Comparison of ENCODE assay signal across 23 cellular contexts in the genomic region with DNA sequence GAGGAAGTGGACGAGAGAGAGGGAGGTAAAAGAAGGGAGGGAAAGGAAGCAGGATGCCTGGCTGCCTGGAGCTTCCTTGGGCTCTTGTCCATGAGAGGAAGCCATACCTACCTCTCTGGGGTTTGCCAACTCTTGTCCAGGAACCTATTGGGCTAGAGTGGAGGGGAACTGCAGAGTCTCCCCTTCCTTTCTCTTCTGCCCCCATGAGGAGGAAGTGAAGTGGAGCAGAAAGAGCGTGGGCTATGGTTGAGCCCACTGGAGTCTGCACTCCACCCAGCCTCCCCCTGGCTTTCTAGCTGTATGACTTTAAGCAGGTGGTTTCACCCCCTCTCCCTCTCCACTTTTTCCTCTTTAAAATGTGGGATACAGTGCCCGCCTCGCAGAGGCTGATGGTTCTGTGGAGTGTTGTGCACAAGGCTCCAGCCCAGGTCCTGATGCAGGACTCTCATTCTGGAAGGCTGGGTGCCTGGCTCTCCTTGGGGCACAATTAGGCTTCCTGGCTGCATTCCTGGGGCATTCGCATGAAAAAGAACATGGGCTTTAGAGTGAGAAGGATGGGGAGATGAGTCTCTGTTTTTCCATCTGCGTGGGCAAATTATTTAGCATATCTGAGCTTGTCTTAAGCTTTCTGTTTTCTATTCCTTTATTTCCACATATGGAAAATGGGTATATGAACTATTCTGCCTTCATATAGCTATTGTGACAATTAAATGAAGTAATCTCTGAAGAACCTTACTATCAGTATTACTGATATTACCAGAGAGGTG. TPM values are rescaled to one million over a fixed set of nuclear protein-coding genes. Genes with fewer than 3 reads are reported as not detected.
"Had no signal": no experiment of that assay in that cellular context is flagged by ENCODE, and none has a peak within 500 bp of the region (broad histone marks: within the 10 kb centered on the region; RNA-seq: fewer than 3 reads in every experiment).

No MANE protein-coding gene starts in this region.

- H3K4me1 Mint-ChIP-seq: stimulated activated naive CD8-positive, alpha-beta T cell treated with anti-CD3 and anti-CD28 coated beads, Interleukin-15, amount 100 ng/mL, for 72 hours had no signal

- FAIRE-seq: endothelial cell of umbilical vein, urothelium cell line had no signal

- H3K27ac ChIP-seq: colonic mucosa, foreskin keratinocyte, heart left ventricle, lower lobe of right lung, parathyroid adenoma, psoas muscle had no signal

- DNase-seq: cerebellar nuclear complex; colonic mucosa; dermis blood vessel endothelial cell; erythroblast; foreskin keratinocyte; heart left ventricle; kidney glomerular epithelial cell; lower lobe of right lung; mesenchymal stem cell; naive B cell; occipital lobe; psoas muscle; spleen; stimulated activated CD4-positive, alpha-beta T cell treated with anti-CD3 and anti-CD28 coated beads, Interleukin-15, amount 100 ng/mL, for 24 hours; stimulated activated CD4-positive, alpha-beta T cell treated with anti-CD3 and anti-CD28 coated beads, Interleukin-1b, Interleukin-23, amount 100 ng/mL, for 48 hours; stimulated activated CD4-positive, alpha-beta T cell treated with anti-CD3 and anti-CD28 coated beads, Interleukin-4, amount 100 ng/mL, for 4 hours; stimulated activated naive B cell treated with anti-CD40 and anti-IgM and Interleukin-4, amounts not matched to agents 10 μg/mL and 1 μg/mL and 100 μg/mL, for 72 hours; stimulated activated naive CD8-positive, alpha-beta T cell treated with anti-CD3 and anti-CD28 coated beads, Interleukin-15, amount 100 ng/mL, for 72 hours; trophoblast cell had no signal

- H3K27ac Mint-ChIP-seq: nephron; stimulated activated naive B cell treated with anti-CD40 and anti-IgM and Interleukin-4, amounts not matched to agents 10 μg/mL and 1 μg/mL and 100 μg/mL, for 72 hours; stimulated activated naive CD8-positive, alpha-beta T cell treated with anti-CD3 and anti-CD28 coated beads, Interleukin-15, amount 100 ng/mL, for 72 hours had no signal

- H3K4me3 Mint-ChIP-seq: naive B cell; nephron; stimulated activated naive B cell treated with anti-CD40 and anti-IgM and Interleukin-4, amounts not matched to agents 10 μg/mL and 1 μg/mL and 100 μg/mL, for 72 hours; stimulated activated naive CD8-positive, alpha-beta T cell treated with anti-CD3 and anti-CD28 coated beads, Interleukin-15, amount 100 ng/mL, for 72 hours had no signal

- H3K9me3 Mint-ChIP-seq: nephron; stimulated activated naive B cell treated with anti-CD40 and anti-IgM and Interleukin-4, amounts not matched to agents 10 μg/mL and 1 μg/mL and 100 μg/mL, for 72 hours; stimulated activated naive CD8-positive, alpha-beta T cell treated with anti-CD3 and anti-CD28 coated beads, Interleukin-15, amount 100 ng/mL, for 72 hours had no signal

- ATAC-seq: foreskin keratinocyte, psoas muscle had no signal

- H3K9ac ChIP-seq: parathyroid adenoma had no signal

- H3K36me3 ChIP-seq: colonic mucosa, lower lobe of right lung, spleen had no signal

- H3K4me1 ChIP-seq: colonic mucosa, foreskin keratinocyte, psoas muscle had no signal

- H3K27me3 ChIP-seq: colonic mucosa, foreskin keratinocyte, heart left ventricle, spleen had no signal

- H3K36me3 Mint-ChIP-seq: naive B cell; stimulated activated naive B cell treated with anti-CD40 and anti-IgM and Interleukin-4, amounts not matched to agents 10 μg/mL and 1 μg/mL and 100 μg/mL, for 72 hours had no signal

- H3K4me3 ChIP-seq: colonic mucosa, heart left ventricle, lower lobe of right lung, psoas muscle, spleen had no signal

- H3K79me2 ChIP-seq: parathyroid adenoma had no signal

- H3K9me3 ChIP-seq: colonic mucosa, heart left ventricle, lower lobe of right lung, psoas muscle, spleen had no signal

- H2AFZ ChIP-seq: parathyroid adenoma had no signal

RNA-seq across cellular contexts. Expression of gene HLF, which starts 40.7 kb away (rescaled TPM):
- total RNA-seq: dermis blood vessel endothelial cell, endothelial cell of umbilical vein had no signal
- polyA plus RNA-seq: endothelial cell of umbilical vein, foreskin keratinocyte had no signal
